In the genomic region with DNA sequence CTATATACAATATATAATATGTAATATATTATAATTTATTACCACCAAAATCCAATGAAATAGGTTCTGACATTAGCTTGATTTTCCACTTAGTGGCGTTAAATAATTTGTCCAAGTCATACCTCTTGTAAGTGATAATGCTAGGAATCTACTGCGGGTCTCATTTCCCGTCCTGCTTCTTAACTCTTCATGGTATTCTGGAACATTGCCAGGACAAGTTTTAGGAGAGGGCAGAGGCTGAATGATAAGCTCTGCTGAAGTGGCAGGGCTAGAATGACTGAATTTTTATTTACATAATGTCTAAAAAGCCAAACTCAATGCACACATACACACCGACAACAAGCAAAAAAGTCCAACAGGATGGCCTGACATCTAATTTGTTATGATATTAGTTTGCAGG, we compare ENCODE assay signal across 16 cellular contexts.
A peak's percentile ranks its signal among the peaks of the same experiment; 100 is the strongest.
DNase-seq lines count a peak whose midpoint lies in the region; ATAC-seq lines count a peak whose summit lies in the region.
"Had no signal": no experiment of that assay in that cellular context is flagged by ENCODE, and none has a peak within 500 bp of the region (broad histone marks: within the 10 kb centered on the region; RNA-seq: fewer than 3 reads in every experiment).

No MANE protein-coding gene starts in this region.

- H3K4me1 Mint-ChIP-seq in activated naive CD4-positive, alpha-beta T cell treated with anti-CD3 and anti-CD28 coated beads, Interleukin-2, amount 10 ng/mL, durations not matched to agents 7 days and 5 days: no peaks in the 10 kb centered on the region
- H3K4me1 Mint-ChIP-seq: B cell; CD4-positive, CD25-positive, alpha-beta regulatory T cell had no signal

- CTCF ChIA-PET in activated naive CD4-positive, alpha-beta T cell treated with anti-CD3 and anti-CD28 coated beads, Interleukin-2, amount 10 ng/mL, durations not matched to agents 7 days and 5 days (lab: Charles Lee): no interaction called here

- H3K36me3 ChIP-seq in SJCRH30: no peaks in the 10 kb centered on the region

- peak overlapping the region; percentile 52; the same call in 1 of the 2 replicates for H3K27ac ChIP-seq in SJCRH30
- no peak overlapping the region for H3K27ac ChIP-seq in substantia nigra (ENCODE audit: low read depth, low read length, poor library complexity, severe bottlenecking)
- H3K27ac ChIP-seq: SK-N-MC had no signal

- no peak overlapping the region for H3K4me3 Mint-ChIP-seq in activated naive CD4-positive, alpha-beta T cell treated with anti-CD3 and anti-CD28 coated beads, Interleukin-2, amount 10 ng/mL, durations not matched to agents 7 days and 5 days
- H3K4me3 Mint-ChIP-seq: B cell; CD4-positive, CD25-positive, alpha-beta regulatory T cell; HFFc6 had no signal

- H3K27me3 ChIP-seq in SJCRH30: no peaks in the 10 kb centered on the region

- DNase-seq in DMS153 (lab: John Stamatoyannopoulos, UW) (peak; percentile 41), DMS53 treated with DMSO at 0.1 percent for 48 hours (lab: John Stamatoyannopoulos, UW; ENCODE audit: unreplicated experiment) (peak; percentile 77), NCI-H128 (lab: John Stamatoyannopoulos, UW; ENCODE audit: unreplicated experiment) (peak; percentile 38), SJCRH30 (peak; percentile 18 to 54), substantia nigra (lab: John Stamatoyannopoulos, UW) (no peak), left cardiac atrium (no peak)
- no peak for DNase-seq in activated naive CD4-positive, alpha-beta T cell treated with anti-CD3 and anti-CD28 coated beads, Interleukin-2, amount 10 ng/mL, durations not matched to agents 7 days and 5 days
- DNase-seq: CD4-positive, CD25-positive, alpha-beta regulatory T cell; HFFc6; IMR-90; Karpas-422; NCI-H1436; NCI-H2029; NCI-H526 had no signal

- peaks cover 16% of the 10 kb centered on the region for H3K4me1 ChIP-seq in SJCRH30

- H3K36me3 Mint-ChIP-seq in activated naive CD4-positive, alpha-beta T cell treated with anti-CD3 and anti-CD28 coated beads, Interleukin-2, amount 10 ng/mL, durations not matched to agents 7 days and 5 days: no peaks in the 10 kb centered on the region
- H3K36me3 Mint-ChIP-seq: CD4-positive, CD25-positive, alpha-beta regulatory T cell had no signal

- no peaks in the 10 kb centered on the region for H3K9me3 Mint-ChIP-seq in activated naive CD4-positive, alpha-beta T cell treated with anti-CD3 and anti-CD28 coated beads, Interleukin-2, amount 10 ng/mL, durations not matched to agents 7 days and 5 days
- H3K9me3 Mint-ChIP-seq: CD4-positive, CD25-positive, alpha-beta regulatory T cell; HFFc6 had no signal

- no peaks in the 10 kb centered on the region for H3K27me3 Mint-ChIP-seq in activated naive CD4-positive, alpha-beta T cell treated with anti-CD3 and anti-CD28 coated beads, Interleukin-2, amount 10 ng/mL, durations not matched to agents 7 days and 5 days
- H3K27me3 Mint-ChIP-seq: B cell; CD4-positive, CD25-positive, alpha-beta regulatory T cell had no signal

- intact Hi-C loops in left cardiac atrium (cut with DNase I): no loop called here

- no peak overlapping the region for H3K4me3 ChIP-seq in SJCRH30
- H3K4me3 ChIP-seq: SK-N-MC had no signal

- no peaks in the 10 kb centered on the region for H3K9me3 ChIP-seq in SJCRH30 (replicated peaks)

- H3K27ac Mint-ChIP-seq in activated naive CD4-positive, alpha-beta T cell treated with anti-CD3 and anti-CD28 coated beads, Interleukin-2, amount 10 ng/mL, durations not matched to agents 7 days and 5 days: no peak overlapping the region
- H3K27ac Mint-ChIP-seq: B cell; CD4-positive, CD25-positive, alpha-beta regulatory T cell; HFFc6 had no signal

- no peak for ATAC-seq in left cardiac atrium

Comparison
In these comparisons a context has a peak if more than half of its experiments do, and no peak if none do; other contexts are left out.
1. DNase-seq: peak in DMS153 (single experiment), DMS53 treated with DMSO at 0.1 percent for 48 hours (single experiment), NCI-H128 (single experiment) and SJCRH30 (2 of 2); none in substantia nigra (0 of 49), activated naive CD4-positive, alpha-beta T cell treated with anti-CD3 and anti-CD28 coated beads, Interleukin-2, amount 10 ng/mL, durations not matched to agents 7 days and 5 days (single experiment) and left cardiac atrium (single experiment).